ENCODE assay signal across 13 cellular contexts in the genomic region with DNA sequence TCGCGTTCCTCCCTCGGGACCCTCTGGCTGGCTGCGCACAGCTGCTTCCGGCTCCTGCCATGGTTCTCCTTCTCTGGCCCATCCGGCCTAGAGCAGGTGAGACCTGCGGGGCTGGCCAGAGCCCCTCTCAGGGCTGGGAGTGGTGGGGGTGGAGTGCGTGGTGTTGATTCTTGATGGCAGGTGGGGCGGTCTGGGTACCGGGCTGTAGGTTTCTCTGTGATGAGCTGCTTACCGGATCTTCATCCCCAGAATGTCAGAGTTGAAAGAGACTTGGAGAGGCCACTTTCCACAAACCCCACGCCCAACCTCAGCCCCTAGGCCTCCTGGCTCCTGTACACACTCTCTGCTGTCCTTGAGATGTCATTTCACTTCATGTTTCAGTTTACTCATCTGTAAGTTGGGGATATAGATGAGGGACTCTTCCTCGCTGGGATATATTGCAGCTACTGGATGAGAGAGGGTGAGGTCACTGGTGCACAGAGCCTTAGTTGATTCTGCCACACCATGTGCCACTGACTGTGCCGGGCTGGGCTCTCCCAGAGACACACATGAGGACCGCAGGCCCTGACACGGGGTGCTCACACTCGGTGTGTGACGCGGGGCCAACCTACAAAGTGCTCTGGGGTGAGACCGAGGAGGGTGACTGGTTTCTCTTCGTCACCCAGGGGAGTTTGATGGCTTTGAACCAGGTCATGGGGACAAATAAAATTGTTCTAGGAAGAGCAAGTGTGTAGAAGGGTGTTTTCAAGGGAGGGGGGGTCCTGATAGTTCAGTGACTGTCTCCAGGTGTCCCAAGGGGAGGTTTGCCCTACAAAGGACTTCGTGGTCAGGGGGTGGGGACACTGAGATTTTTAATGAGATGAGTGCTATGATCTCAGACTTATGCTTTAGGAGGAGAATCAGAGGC. TPM values are rescaled to one million over a fixed set of nuclear protein-coding genes. Genes with fewer than 3 reads are reported as not detected.
DNase-seq lines count a peak whose midpoint lies in the region; ATAC-seq and TF ChIP-seq lines count a peak whose summit lies in the region.
"Had no signal": no experiment of that assay in that cellular context is flagged by ENCODE, and none has a peak within 500 bp of the region (broad histone marks: within the 10 kb centered on the region; RNA-seq: fewer than 3 reads in every experiment).

No MANE protein-coding gene starts in this region.

- H2AFZ ChIP-seq in GM23338, result no peak overlapping the region

- no peak for DNase-seq in activated CD4-positive, alpha-beta T cell treated with anti-CD3 and anti-CD28 coated beads, Interleukin-2, amount 10 ng/mL, durations not matched to agents 24 days and 14 days
- no peak for DNase-seq in activated CD4-positive, alpha-beta T cell treated with anti-CD3 and anti-CD28 coated beads for 48 hours
- no peak for DNase-seq in GM23338 (ENCODE audit: low spot score)
- DNase-seq in activated T-helper 2 cell treated with anti-CD3 and anti-CD28 coated beads, Interferon-gamma antibody, Interleukin-2, Interleukin-4, amounts not matched to agents 10 μg/mL and 5 μg/mL and 100 μg/mL, durations not matched to agents 14 hours and 24 hours and 36 hours (ENCODE audit: low spot score), result no peak
- DNase-seq in stimulated activated effector memory CD8-positive, alpha-beta T cell treated with anti-CD3 and anti-CD28 coated beads, Interleukin-12 subunit alpha, Interleukin-12 subunit beta, amount 100 ng/mL, for 72 hours (ENCODE audit: low spot score in 2 of 2), result no peak
- DNase-seq in NK-92 treated with Interleukin-12 subunit alpha and Interleukin-12 subunit beta, amount 100 ng/mL, for 24 hours (lab: John Stamatoyannopoulos, UW), result no peak
- DNase-seq in lower lobe of right lung, result no peak
- DNase-seq: anterior cingulate cortex; GDM1; nucleus accumbens; stimulated activated CD4-positive, alpha-beta T cell treated with anti-CD3 and anti-CD28 coated beads, Interleukin-4, amount 100 ng/mL, for 4 hours had no signal

- no peaks in the 10 kb centered on the region for H3K27me3 Mint-ChIP-seq in activated CD4-positive, alpha-beta T cell treated with anti-CD3 and anti-CD28 coated beads, Interleukin-2, amount 10 ng/mL, durations not matched to agents 24 days and 14 days
- H3K27me3 Mint-ChIP-seq in GM23338 (ENCODE audit: insufficient read depth, low read depth, poor library complexity), result peaks cover 30% of the 10 kb centered on the region
- H3K27me3 Mint-ChIP-seq in activated T-helper 2 cell treated with anti-CD3 and anti-CD28 coated beads, Interferon-gamma antibody, Interleukin-2, Interleukin-4, amounts not matched to agents 10 μg/mL and 5 μg/mL and 100 μg/mL, durations not matched to agents 14 hours and 24 hours and 36 hours (ENCODE audit: low read depth), result no peaks in the 10 kb centered on the region

- H4K20me1 ChIP-seq in GM23338 (replicated peaks; ENCODE audit: insufficient read depth), result no peaks in the 10 kb centered on the region; the same call in 1 of the 2 replicates

- intact Hi-C loops in activated CD4-positive, alpha-beta T cell treated with anti-CD3 and anti-CD28 coated beads, Interleukin-2, amount 10 ng/mL, durations not matched to agents 24 days and 14 days (cut with micrococcal nuclease), result no loop called here
- intact Hi-C loops in activated T-helper 2 cell treated with anti-CD3 and anti-CD28 coated beads, Interferon-gamma antibody, Interleukin-2, Interleukin-4, amounts not matched to agents 10 μg/mL and 5 μg/mL and 100 μg/mL, durations not matched to agents 14 hours and 24 hours and 36 hours (cut with micrococcal nuclease), result no loop called here
- intact Hi-C loops in lower lobe of right lung (cut with DNase I), result no loop called here

- peaks cover 21% of the 10 kb centered on the region for H3K36me3 Mint-ChIP-seq in activated CD4-positive, alpha-beta T cell treated with anti-CD3 and anti-CD28 coated beads, Interleukin-2, amount 10 ng/mL, durations not matched to agents 24 days and 14 days (ENCODE audit: low read depth)
- peaks cover 49% of the 10 kb centered on the region for H3K36me3 Mint-ChIP-seq in GM23338 (ENCODE audit: low read depth)
- H3K36me3 Mint-ChIP-seq in activated T-helper 2 cell treated with anti-CD3 and anti-CD28 coated beads, Interferon-gamma antibody, Interleukin-2, Interleukin-4, amounts not matched to agents 10 μg/mL and 5 μg/mL and 100 μg/mL, durations not matched to agents 14 hours and 24 hours and 36 hours (ENCODE audit: low read depth), result peaks cover 20% of the 10 kb centered on the region
- peaks cover 13% of the 10 kb centered on the region for H3K36me3 Mint-ChIP-seq in stimulated activated effector memory CD8-positive, alpha-beta T cell treated with anti-CD3 and anti-CD28 coated beads, Interleukin-12 subunit alpha, Interleukin-12 subunit beta, amount 100 ng/mL, for 72 hours

- no peak overlapping the region for H3K4me2 ChIP-seq in GM23338

- no peak for TF ChIP-seq CTCF in GM23338 (conservative IDR thresholded peaks at IDR 0.05; ENCODE audit: low read depth in 2 of 2)
- TF ChIP-seq CTCF in lower lobe of right lung (IDR thresholded peaks at IDR 0.05), result no peak

- peaks cover 25% of the 10 kb centered on the region for H3K4me1 ChIP-seq in GM23338 (ENCODE audit: insufficient read depth)
- peaks cover 27% of the 10 kb centered on the region for H3K4me1 ChIP-seq in lower lobe of right lung

- no peak for ATAC-seq in GM23338
- ATAC-seq in stimulated activated effector memory CD8-positive, alpha-beta T cell treated with anti-CD3 and anti-CD28 coated beads, Interleukin-12 subunit alpha, Interleukin-12 subunit beta, amount 100 ng/mL, for 72 hours, result no peak
- ATAC-seq in lower lobe of right lung, result no peak
- no peak for ATAC-seq in GM19351 (IDR thresholded peaks at IDR 0.05; ENCODE audit: unreplicated experiment)

- H3K79me2 ChIP-seq in GM23338 (replicated peaks; ENCODE audit: insufficient read depth), result peaks cover 26% of the 10 kb centered on the region

- H3K27me3 ChIP-seq in GM23338 (ENCODE audit: insufficient read depth) (no peaks in the 10 kb centered on the region), lower lobe of right lung (ENCODE audit: low read depth) (no peaks in the 10 kb centered on the region)

- H3K36me3 ChIP-seq in GM23338 (ENCODE audit: insufficient read depth) (peaks cover 5% of the 10 kb centered on the region; the same call in 1 of the 2 replicates), lower lobe of right lung (peaks cover 14% of the 10 kb centered on the region)

- peak overlapping the region; percentile 19 for H3K4me3 Mint-ChIP-seq in activated CD4-positive, alpha-beta T cell treated with anti-CD3 and anti-CD28 coated beads, Interleukin-2, amount 10 ng/mL, durations not matched to agents 24 days and 14 days
- H3K4me3 Mint-ChIP-seq in GM23338, result no peak overlapping the region; the same call in 2 of the 3 replicates
- no peak overlapping the region for H3K4me3 Mint-ChIP-seq in activated T-helper 2 cell treated with anti-CD3 and anti-CD28 coated beads, Interferon-gamma antibody, Interleukin-2, Interleukin-4, amounts not matched to agents 10 μg/mL and 5 μg/mL and 100 μg/mL, durations not matched to agents 14 hours and 24 hours and 36 hours (ENCODE audit: low read depth)
- no peak overlapping the region for H3K4me3 Mint-ChIP-seq in stimulated activated effector memory CD8-positive, alpha-beta T cell treated with anti-CD3 and anti-CD28 coated beads, Interleukin-12 subunit alpha, Interleukin-12 subunit beta, amount 100 ng/mL, for 72 hours

- H3K27ac ChIP-seq in GM23338 (ENCODE audit: low read depth), result no peak overlapping the region
- H3K27ac ChIP-seq in lower lobe of right lung, result no peak overlapping the region
- H3K27ac ChIP-seq: VCaP had no signal

- H3K9me2 ChIP-seq in GM23338 (ENCODE audit: insufficient read depth), result no peaks in the 10 kb centered on the region

- H3F3A ChIP-seq in GM23338 (replicated peaks; ENCODE audit: low read depth), result peaks cover 21% of the 10 kb centered on the region

- H3K27ac Mint-ChIP-seq in activated CD4-positive, alpha-beta T cell treated with anti-CD3 and anti-CD28 coated beads, Interleukin-2, amount 10 ng/mL, durations not matched to agents 24 days and 14 days, result peak overlapping the region; percentile 68
- H3K27ac Mint-ChIP-seq in GM23338, result peak overlapping the region; percentile 61; the same call in 1 of the 2 replicates
- peak overlapping the region; percentile 78 for H3K27ac Mint-ChIP-seq in activated T-helper 2 cell treated with anti-CD3 and anti-CD28 coated beads, Interferon-gamma antibody, Interleukin-2, Interleukin-4, amounts not matched to agents 10 μg/mL and 5 μg/mL and 100 μg/mL, durations not matched to agents 14 hours and 24 hours and 36 hours
- peak overlapping the region; percentile 88 for H3K27ac Mint-ChIP-seq in stimulated activated effector memory CD8-positive, alpha-beta T cell treated with anti-CD3 and anti-CD28 coated beads, Interleukin-12 subunit alpha, Interleukin-12 subunit beta, amount 100 ng/mL, for 72 hours

- H3K4me1 Mint-ChIP-seq in activated CD4-positive, alpha-beta T cell treated with anti-CD3 and anti-CD28 coated beads, Interleukin-2, amount 10 ng/mL, durations not matched to agents 24 days and 14 days, result peaks cover 27% of the 10 kb centered on the region
- H3K4me1 Mint-ChIP-seq in GM23338, result peaks cover 43% of the 10 kb centered on the region
- peaks cover 33% of the 10 kb centered on the region for H3K4me1 Mint-ChIP-seq in activated T-helper 2 cell treated with anti-CD3 and anti-CD28 coated beads, Interferon-gamma antibody, Interleukin-2, Interleukin-4, amounts not matched to agents 10 μg/mL and 5 μg/mL and 100 μg/mL, durations not matched to agents 14 hours and 24 hours and 36 hours (ENCODE audit: low read depth)
- H3K4me1 Mint-ChIP-seq in stimulated activated effector memory CD8-positive, alpha-beta T cell treated with anti-CD3 and anti-CD28 coated beads, Interleukin-12 subunit alpha, Interleukin-12 subunit beta, amount 100 ng/mL, for 72 hours, result peaks cover 49% of the 10 kb centered on the region

- H3K9me3 Mint-ChIP-seq in activated CD4-positive, alpha-beta T cell treated with anti-CD3 and anti-CD28 coated beads, Interleukin-2, amount 10 ng/mL, durations not matched to agents 24 days and 14 days, result no peaks in the 10 kb centered on the region
- H3K9me3 Mint-ChIP-seq in GM23338, result no peaks in the 10 kb centered on the region; the same call in none of the 3 replicates
- H3K9me3 Mint-ChIP-seq in activated T-helper 2 cell treated with anti-CD3 and anti-CD28 coated beads, Interferon-gamma antibody, Interleukin-2, Interleukin-4, amounts not matched to agents 10 μg/mL and 5 μg/mL and 100 μg/mL, durations not matched to agents 14 hours and 24 hours and 36 hours, result no peaks in the 10 kb centered on the region
- no peaks in the 10 kb centered on the region for H3K9me3 Mint-ChIP-seq in stimulated activated effector memory CD8-positive, alpha-beta T cell treated with anti-CD3 and anti-CD28 coated beads, Interleukin-12 subunit alpha, Interleukin-12 subunit beta, amount 100 ng/mL, for 72 hours

- H3K4me3 ChIP-seq in GM23338, result no peak overlapping the region
- H3K4me3 ChIP-seq in lower lobe of right lung, result no peak overlapping the region

- H3K9me3 ChIP-seq in lower lobe of right lung, result no peaks in the 10 kb centered on the region

RNA-seq across cellular contexts. Expression of a gene that starts 29.5 kb away (rescaled TPM):
- 4.2 and 5.5 TPM in 2 replicates for total RNA-seq in activated CD4-positive, alpha-beta T cell treated with anti-CD3 and anti-CD28 coated beads, Interleukin-2, amount 10 ng/mL, durations not matched to agents 24 days and 14 days
- 35.2 and 38.2 TPM in 2 replicates for total RNA-seq in GM23338 (2014; rRNA removed; shearing (Covaris generic))
- 4.5 and 6.7 TPM in 2 replicates for polyA plus RNA-seq in GM23338 (2016; fragmentation: Nextera tagmentation; extraction: Ambion mirVana)
- total RNA-seq in activated T-helper 2 cell treated with anti-CD3 and anti-CD28 coated beads, Interferon-gamma antibody, Interleukin-2, Interleukin-4, amounts not matched to agents 10 μg/mL and 5 μg/mL and 100 μg/mL, durations not matched to agents 14 hours and 24 hours and 36 hours, result 4.5 and 5.5 TPM in 2 replicates
- total RNA-seq in lower lobe of right lung, result 4.5 TPM

RNA-seq across cellular contexts. Expression of a gene that starts 40.0 kb away (rescaled TPM):
- 73.6 and 79.7 TPM in 2 replicates for total RNA-seq in activated CD4-positive, alpha-beta T cell treated with anti-CD3 and anti-CD28 coated beads, Interleukin-2, amount 10 ng/mL, durations not matched to agents 24 days and 14 days
- total RNA-seq in GM23338 (2014; rRNA removed; shearing (Covaris generic)), result 143 and 156 TPM in 2 replicates
- polyA plus RNA-seq in GM23338 (2016; fragmentation: Nextera tagmentation; extraction: Ambion mirVana), result 29.2 and 29.8 TPM in 2 replicates
- total RNA-seq in activated T-helper 2 cell treated with anti-CD3 and anti-CD28 coated beads, Interferon-gamma antibody, Interleukin-2, Interleukin-4, amounts not matched to agents 10 μg/mL and 5 μg/mL and 100 μg/mL, durations not matched to agents 14 hours and 24 hours and 36 hours, result 81.5 and 82.2 TPM in 2 replicates
- total RNA-seq in lower lobe of right lung, result 86.0 TPM

RNA-seq across cellular contexts. Expression of a gene that starts 41.8 kb away (rescaled TPM):
- 7.9 and 8.5 TPM in 2 replicates for total RNA-seq in activated CD4-positive, alpha-beta T cell treated with anti-CD3 and anti-CD28 coated beads, Interleukin-2, amount 10 ng/mL, durations not matched to agents 24 days and 14 days
- total RNA-seq in GM23338 (2014; rRNA removed; shearing (Covaris generic)), result not detected in 2 replicates
- 0.06 TPM in 1 of 2 replicates, not detected in the other for polyA plus RNA-seq in GM23338 (2016; fragmentation: Nextera tagmentation; extraction: Ambion mirVana)
- 6.1 and 7.0 TPM in 2 replicates for total RNA-seq in activated T-helper 2 cell treated with anti-CD3 and anti-CD28 coated beads, Interferon-gamma antibody, Interleukin-2, Interleukin-4, amounts not matched to agents 10 μg/mL and 5 μg/mL and 100 μg/mL, durations not matched to agents 14 hours and 24 hours and 36 hours
- 44.4 TPM for total RNA-seq in lower lobe of right lung
